ENCODE assay signal across 10 cellular contexts in the genomic region with DNA sequence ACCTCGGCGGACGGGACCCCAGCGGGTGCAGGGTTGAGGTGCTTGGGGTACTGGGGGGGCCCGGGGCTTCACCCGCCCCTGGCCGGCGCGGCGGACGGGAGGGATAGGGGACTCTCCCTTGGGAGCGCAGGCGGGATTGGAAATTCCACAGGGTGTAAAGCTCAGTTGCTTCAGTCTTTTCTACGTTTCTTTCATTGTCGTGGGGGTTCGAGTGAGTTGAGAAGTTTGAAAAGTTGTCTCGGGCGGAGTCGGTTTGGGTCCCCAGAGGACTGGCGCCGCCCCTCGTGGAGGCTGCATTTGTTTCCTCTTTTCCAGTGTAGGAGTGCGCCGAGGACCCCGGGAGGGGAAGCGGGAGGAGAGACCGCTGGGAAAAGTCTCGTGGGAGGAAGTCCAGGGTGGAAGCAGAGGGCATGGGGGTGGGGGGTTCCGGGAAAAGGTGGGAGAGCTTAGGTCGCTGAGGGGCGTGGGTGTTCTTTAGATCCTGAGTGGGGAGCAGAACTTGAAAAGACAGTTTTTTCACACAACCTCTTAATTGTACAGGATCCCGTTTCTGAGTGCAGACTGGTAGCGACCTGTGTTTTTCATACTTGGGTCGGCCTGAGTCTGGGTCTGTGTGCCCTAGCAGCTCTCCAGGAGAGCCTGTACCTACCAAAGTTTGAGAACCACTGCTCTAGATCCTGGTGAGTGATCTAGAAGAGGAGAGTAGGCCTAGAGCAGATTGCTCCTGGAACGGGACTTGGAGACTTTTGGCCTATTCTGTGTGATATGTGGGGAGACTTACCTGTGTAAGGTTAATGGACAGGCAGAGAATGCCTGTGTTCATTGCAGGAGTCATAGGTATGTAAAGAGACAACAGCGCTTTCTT. TPM values are rescaled to one million over a fixed set of nuclear protein-coding genes. Genes with fewer than 3 reads are reported as not detected.
DNase-seq lines count a peak whose midpoint lies in the region; ATAC-seq and TF ChIP-seq lines count a peak whose summit lies in the region.
"Had no signal": no experiment of that assay in that cellular context is flagged by ENCODE, and none has a peak within 500 bp of the region (broad histone marks: within the 10 kb centered on the region; RNA-seq: fewer than 3 reads in every experiment).

No MANE protein-coding gene starts in this region.

- TF ChIP-seq CTCF in left lung (IDR thresholded peaks at IDR 0.05) (no peak), type B pancreatic cell (conservative IDR thresholded peaks at IDR 0.05) (no peak)

- peaks cover 43% of the 10 kb centered on the region for H3K27me3 Mint-ChIP-seq in type B pancreatic cell

- H3K4me3 Mint-ChIP-seq in type B pancreatic cell = peak overlapping the region; percentile 96

- peak overlapping the region; percentile 82 to 84 for H3K4me3 ChIP-seq in duodenal mucosa (ENCODE audit: low read depth in 1 of 2, low read length in 2 of 2)
- H3K4me3 ChIP-seq in left lung = peak overlapping the region; percentile 35 to 37

- no peaks in the 10 kb centered on the region for H3K9me3 ChIP-seq in duodenal mucosa (ENCODE audit: control insufficient read depth in 1 of 2, low read length in 2 of 2)
- no peaks in the 10 kb centered on the region for H3K9me3 ChIP-seq in left lung

- H3K36me3 ChIP-seq in duodenal mucosa (ENCODE audit: control insufficient read depth in 1 of 2, insufficient read depth in 2 of 2, low read length in 2 of 2) = no peaks in the 10 kb centered on the region
- no peaks in the 10 kb centered on the region for H3K36me3 ChIP-seq in left lung

- H3K9ac ChIP-seq in duodenal mucosa (ENCODE audit: low read depth in 1 of 2, low read length in 2 of 2) = peak overlapping the region; percentile 83 to 87
- H3K9ac ChIP-seq: KMS-11 had no signal

- no peaks in the 10 kb centered on the region for H3K9me3 Mint-ChIP-seq in type B pancreatic cell

- H3K27ac Mint-ChIP-seq in type B pancreatic cell = peak overlapping the region; percentile 93

- H3K27ac ChIP-seq in duodenal mucosa (ENCODE audit: low read depth, low read length) = peak overlapping the region; percentile 86
- H3K27ac ChIP-seq in left lung = no peak overlapping the region
- H3K27ac ChIP-seq: KMS-11, VCaP had no signal

- H3K36me3 Mint-ChIP-seq in type B pancreatic cell = no peaks in the 10 kb centered on the region

- H3K4me1 ChIP-seq in duodenal mucosa (ENCODE audit: control insufficient read depth in 1 of 2, insufficient read depth in 2 of 2, low read length in 2 of 2) (peaks cover 5 to 21% of the 10 kb centered on the region in 2 donors), left lung (no peaks in the 10 kb centered on the region)

- ATAC-seq in left lung (peak; percentile 67), GM21367 (IDR thresholded peaks at IDR 0.05; ENCODE audit: unreplicated experiment) (no peak)

- no peaks in the 10 kb centered on the region for H3K27me3 ChIP-seq in duodenal mucosa (ENCODE audit: control insufficient read depth in 1 of 2, insufficient read depth in 2 of 2, low read length in 2 of 2)
- peaks cover 0 to 32% of the 10 kb centered on the region in 2 donors for H3K27me3 ChIP-seq in left lung

- DNase-seq in DMS53 (lab: John Stamatoyannopoulos, UW) (peak; percentile 57), DMS53 treated with DMSO at 0.1 percent for 48 hours (lab: John Stamatoyannopoulos, UW; ENCODE audit: unreplicated experiment) (no peak), left lung (peak in 1 of 2 donors; percentile 69), type B pancreatic cell (ENCODE audit: extremely low spot score, unreplicated experiment) (no peak), COR-L47 (lab: John Stamatoyannopoulos, UW) (no peak), midbrain (lab: John Stamatoyannopoulos, UW) (no peak)

- H3K4me1 Mint-ChIP-seq in type B pancreatic cell (ENCODE audit: unreplicated experiment) = peaks cover 11% of the 10 kb centered on the region

- intact Hi-C loops in left lung (cut with DNase I) = no loop called here

RNA-seq across cellular contexts. Expression of a gene that starts 0.5 kb away (rescaled TPM):
- total RNA-seq in left lung (1 to 10 TPM in 1 of 2 donors, under 1 TPM in 1; 0.16 to 2.0 TPM), type B pancreatic cell (ENCODE audit: low replicate concordance) (11.3 and 33.9 TPM in 2 replicates)
